29 cellular contexts compared by ENCODE assay signal in the genomic region with DNA sequence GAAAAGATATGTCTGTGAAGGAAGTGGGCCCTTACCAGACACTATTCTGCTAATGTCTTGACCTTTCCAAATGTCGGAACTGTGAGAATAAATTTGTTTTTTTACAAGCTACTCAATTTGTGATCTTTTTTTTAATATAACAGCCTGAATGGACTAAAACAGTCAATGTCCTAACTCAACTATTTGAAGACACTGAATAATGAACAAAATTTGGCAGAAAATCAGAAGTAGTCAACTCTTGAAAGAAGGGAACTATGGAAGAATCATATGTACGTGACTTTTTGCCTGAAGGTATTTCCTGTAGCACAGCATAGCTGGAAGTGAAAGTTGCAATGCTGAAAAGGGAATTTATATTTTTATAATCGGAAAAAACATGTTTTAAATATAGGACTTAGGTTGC.
"Had no signal": no experiment of that assay in that cellular context is flagged by ENCODE, and none has a peak within 500 bp of the region (broad histone marks: within the 10 kb centered on the region; RNA-seq: fewer than 3 reads in every experiment).

No MANE protein-coding gene starts in this region.

- H3K4me1 Mint-ChIP-seq: immature natural killer cell; naive B cell; natural killer cell; nephron progenitor cell; neural progenitor cell; stimulated activated naive B cell treated with anti-CD40 and anti-IgM and Interleukin-4, amounts not matched to agents 10 μg/mL and 1 μg/mL and 100 μg/mL, for 72 hours had no signal

- ATAC-seq: natural killer cell; right cardiac atrium; sciatic nerve; stimulated activated naive B cell treated with anti-CD40 and anti-IgM and Interleukin-4, amounts not matched to agents 10 μg/mL and 1 μg/mL and 100 μg/mL, for 72 hours; stimulated activated naive CD8-positive, alpha-beta T cell treated with anti-CD3 and anti-CD28 coated beads, Interleukin-15, Interleukin-2, amounts not matched to agents 100 U/mL and 50 U/mL, for 24 hours had no signal

- H3K9ac ChIP-seq: neural progenitor cell had no signal

- H2AFZ ChIP-seq: neural progenitor cell had no signal

- H3K27me3 ChIP-seq: neural progenitor cell, ovary, stomach, testis, thyroid gland, transverse colon, upper lobe of left lung, vagina had no signal

- H3K4me3 ChIP-seq: left ventricle myocardium inferior, lung, neural progenitor cell, ovary, skin epidermis, stomach, testis, thyroid gland, transverse colon, upper lobe of left lung, vagina had no signal

- FAIRE-seq: islet of Langerhans had no signal

- H3K4me2 ChIP-seq: neural progenitor cell had no signal

- H3K36me3 Mint-ChIP-seq: immature natural killer cell; naive B cell; neural progenitor cell; stimulated activated naive B cell treated with anti-CD40 and anti-IgM and Interleukin-4, amounts not matched to agents 10 μg/mL and 1 μg/mL and 100 μg/mL, for 72 hours had no signal

- H3K4me1 ChIP-seq: left ventricle myocardium inferior, neural progenitor cell, stomach, testis, thyroid gland, transverse colon, upper lobe of left lung, vagina had no signal

- H3K36me3 ChIP-seq: left ventricle myocardium inferior, neural progenitor cell, ovary, stomach, thyroid gland, transverse colon, upper lobe of left lung, vagina had no signal

- H3K9me3 ChIP-seq: left ventricle myocardium inferior, ovary, stomach, testis, thyroid gland, transverse colon, upper lobe of left lung, vagina had no signal

- H3K4me3 Mint-ChIP-seq: immature natural killer cell; mesothelial cell of epicardium; naive B cell; natural killer cell; nephron progenitor cell; neural progenitor cell; stimulated activated naive B cell treated with anti-CD40 and anti-IgM and Interleukin-4, amounts not matched to agents 10 μg/mL and 1 μg/mL and 100 μg/mL, for 72 hours had no signal

- H3K27ac Mint-ChIP-seq: immature natural killer cell; mesothelial cell of epicardium; naive B cell; natural killer cell; nephron progenitor cell; neural progenitor cell; progenitor cell of endocrine pancreas; stimulated activated naive B cell treated with anti-CD40 and anti-IgM and Interleukin-4, amounts not matched to agents 10 μg/mL and 1 μg/mL and 100 μg/mL, for 72 hours had no signal

- DNase-seq: hypothalamus; immature natural killer cell; left ventricle myocardium inferior; mesendoderm; naive B cell; natural killer cell; nephron progenitor cell; ovary; retina; right cardiac atrium; stimulated activated CD4-positive, alpha-beta T cell treated with anti-CD3 and anti-CD28 coated beads, Interleukin-12 subunit alpha, Interleukin-12 subunit beta, amount 100 ng/mL, for 4 hours; stimulated activated CD4-positive, alpha-beta T cell treated with anti-CD3 and anti-CD28 coated beads, Interleukin-15, amount 100 ng/mL, for 24 hours; stimulated activated CD4-positive, alpha-beta T cell treated with anti-CD3 and anti-CD28 coated beads, Interleukin-2, amount 100 ng/mL, for 24 hours; stimulated activated CD4-positive, alpha-beta T cell treated with anti-CD3 and anti-CD28 coated beads, Interleukin-4, amount 100 ng/mL, for 1 hour; stimulated activated naive B cell treated with anti-CD40 and anti-IgM and Interleukin-4, amounts not matched to agents 10 μg/mL and 1 μg/mL and 100 μg/mL, for 72 hours; stimulated activated naive CD8-positive, alpha-beta T cell treated with anti-CD3 and anti-CD28 coated beads, Interleukin-15, Interleukin-2, amounts not matched to agents 100 U/mL and 50 U/mL, for 24 hours; stomach; testis; thyroid gland; transverse colon; upper lobe of left lung had no signal

- H3K27ac ChIP-seq: left ventricle myocardium inferior, neural progenitor cell, ovary, skin epidermis, stomach, testis, thyroid gland, transverse colon, upper lobe of left lung, vagina had no signal

- H3K27me3 Mint-ChIP-seq: stimulated activated naive B cell treated with anti-CD40 and anti-IgM and Interleukin-4, amounts not matched to agents 10 μg/mL and 1 μg/mL and 100 μg/mL, for 72 hours had no signal
